Comparison of ENCODE assay signal across 10 cellular contexts in genomic region chr13:52127378-52127777, GRCh38. TPM values are rescaled to one million over a fixed set of nuclear protein-coding genes. Genes with fewer than 3 reads are reported as not detected.
DNase-seq lines count a peak whose midpoint lies in the region; ATAC-seq and TF ChIP-seq lines count a peak whose summit lies in the region.
"Had no signal": no experiment of that assay in that cellular context is flagged by ENCODE, and none has a peak within 500 bp of the region (broad histone marks: within the 10 kb centered on the region; RNA-seq: fewer than 3 reads in every experiment).

No MANE protein-coding gene starts in this region.

- TF ChIP-seq CTCF in chondrocyte (IDR thresholded peaks at IDR 0.05) = no peak

- H3K4me3 Mint-ChIP-seq in activated T-cell treated with anti-CD3 and anti-CD28 coated beads, Interleukin-2, amount 50 U/mL, for 4 hours = no peak overlapping the region
- H3K4me3 Mint-ChIP-seq in activated T-cell treated with anti-CD3 and anti-CD28 coated beads, Interleukin-2, amount 50 U/mL, for 24 hours = no peak overlapping the region
- H3K4me3 Mint-ChIP-seq in chondrocyte (ENCODE audit: unreplicated experiment) = no peak overlapping the region
- no peak overlapping the region for H3K4me3 Mint-ChIP-seq in stimulated activated naive B cell treated with anti-CD40 and anti-IgM and Interleukin-4, amounts not matched to agents 10 μg/mL and 1 μg/mL and 100 μg/mL, for 72 hours

- H3K27ac Mint-ChIP-seq in activated T-cell treated with anti-CD3 and anti-CD28 coated beads, Interleukin-2, amount 50 U/mL, for 24 hours = no peak overlapping the region
- H3K27ac Mint-ChIP-seq in chondrocyte (ENCODE audit: unreplicated experiment) = peak overlapping the region; percentile 28
- no peak overlapping the region for H3K27ac Mint-ChIP-seq in stimulated activated naive B cell treated with anti-CD40 and anti-IgM and Interleukin-4, amounts not matched to agents 10 μg/mL and 1 μg/mL and 100 μg/mL, for 72 hours
- H3K27ac Mint-ChIP-seq: activated naive CD4-positive, alpha-beta T cell treated with anti-CD3 and anti-CD28 coated beads, Interleukin-2, amount 50 U/mL, for 24 hours had no signal

- H3K36me3 Mint-ChIP-seq in activated T-cell treated with anti-CD3 and anti-CD28 coated beads, Interleukin-2, amount 50 U/mL, for 4 hours (ENCODE audit: insufficient read depth) = peaks cover 7% of the 10 kb centered on the region
- peaks cover 10% of the 10 kb centered on the region for H3K36me3 Mint-ChIP-seq in activated T-cell treated with anti-CD3 and anti-CD28 coated beads, Interleukin-2, amount 50 U/mL, for 24 hours (ENCODE audit: low read depth)
- H3K36me3 Mint-ChIP-seq in chondrocyte (ENCODE audit: low read depth) = peaks cover 14% of the 10 kb centered on the region
- H3K36me3 Mint-ChIP-seq in stimulated activated naive B cell treated with anti-CD40 and anti-IgM and Interleukin-4, amounts not matched to agents 10 μg/mL and 1 μg/mL and 100 μg/mL, for 72 hours = peaks cover 15 to 16% of the 10 kb centered on the region in 2 donors

- peaks cover 14% of the 10 kb centered on the region for H3K4me1 Mint-ChIP-seq in activated T-cell treated with anti-CD3 and anti-CD28 coated beads, Interleukin-2, amount 50 U/mL, for 4 hours (ENCODE audit: low read depth)
- H3K4me1 Mint-ChIP-seq in activated T-cell treated with anti-CD3 and anti-CD28 coated beads, Interleukin-2, amount 50 U/mL, for 24 hours (ENCODE audit: low read depth) = peaks cover 14% of the 10 kb centered on the region
- H3K4me1 Mint-ChIP-seq in chondrocyte (ENCODE audit: low read depth) = peaks cover 16% of the 10 kb centered on the region
- peaks cover 11 to 25% of the 10 kb centered on the region in 2 donors for H3K4me1 Mint-ChIP-seq in stimulated activated naive B cell treated with anti-CD40 and anti-IgM and Interleukin-4, amounts not matched to agents 10 μg/mL and 1 μg/mL and 100 μg/mL, for 72 hours

- peaks cover 7% of the 10 kb centered on the region for H3K27me3 Mint-ChIP-seq in activated T-cell treated with anti-CD3 and anti-CD28 coated beads, Interleukin-2, amount 50 U/mL, for 4 hours (ENCODE audit: low read depth)
- H3K27me3 Mint-ChIP-seq in activated T-cell treated with anti-CD3 and anti-CD28 coated beads, Interleukin-2, amount 50 U/mL, for 24 hours = peaks cover 9% of the 10 kb centered on the region
- H3K27me3 Mint-ChIP-seq in chondrocyte (ENCODE audit: low read depth) = peaks cover 3% of the 10 kb centered on the region
- H3K27me3 Mint-ChIP-seq in stimulated activated naive B cell treated with anti-CD40 and anti-IgM and Interleukin-4, amounts not matched to agents 10 μg/mL and 1 μg/mL and 100 μg/mL, for 72 hours = peaks cover 7 to 17% of the 10 kb centered on the region in 2 donors

- peak; percentile 23 to 25 for ATAC-seq in activated T-cell treated with anti-CD3 and anti-CD28 coated beads, Interleukin-2, amount 50 U/mL, for 4 hours
- peak; percentile 19 for ATAC-seq in HG03439 (IDR thresholded peaks at IDR 0.05; ENCODE audit: unreplicated experiment)
- ATAC-seq in stimulated activated naive B cell treated with anti-CD40 and anti-IgM and Interleukin-4, amounts not matched to agents 10 μg/mL and 1 μg/mL and 100 μg/mL, for 72 hours (replicated peaks) = peak; percentile 24 to 52
- no peak for ATAC-seq in HG02870 (IDR thresholded peaks at IDR 0.05; ENCODE audit: unreplicated experiment)

- no peak for DNase-seq in activated T-cell treated with anti-CD3 and anti-CD28 coated beads, Interleukin-2, amount 50 U/mL, for 4 hours
- no peak for DNase-seq in activated T-cell treated with anti-CD3 and anti-CD28 coated beads, Interleukin-2, amount 50 U/mL, for 24 hours
- DNase-seq in chondrocyte (ENCODE audit: low spot score) = no peak
- DNase-seq in stimulated activated naive B cell treated with anti-CD40 and anti-IgM and Interleukin-4, amounts not matched to agents 10 μg/mL and 1 μg/mL and 100 μg/mL, for 72 hours = no peak
- no peak for DNase-seq in activated gamma-delta T cell treated with Interleukin-2 at 50 U/mL for 16 hours
- DNase-seq in 8988T = no peak

- no peaks in the 10 kb centered on the region for H3K9me3 Mint-ChIP-seq in activated T-cell treated with anti-CD3 and anti-CD28 coated beads, Interleukin-2, amount 50 U/mL, for 4 hours
- no peaks in the 10 kb centered on the region for H3K9me3 Mint-ChIP-seq in activated T-cell treated with anti-CD3 and anti-CD28 coated beads, Interleukin-2, amount 50 U/mL, for 24 hours
- H3K9me3 Mint-ChIP-seq in chondrocyte (ENCODE audit: low read depth) = peaks cover 6% of the 10 kb centered on the region
- no peaks in the 10 kb centered on the region for H3K9me3 Mint-ChIP-seq in stimulated activated naive B cell treated with anti-CD40 and anti-IgM and Interleukin-4, amounts not matched to agents 10 μg/mL and 1 μg/mL and 100 μg/mL, for 72 hours
- H3K9me3 Mint-ChIP-seq: activated naive CD4-positive, alpha-beta T cell treated with anti-CD3 and anti-CD28 coated beads, Interleukin-2, amount 50 U/mL, for 24 hours had no signal

RNA-seq across cellular contexts. Expression of gene NEK5, which starts 1.5 kb away (rescaled TPM):
- under 1 TPM in 1 of 3 donors, not detected in 2; 0.08 TPM for total RNA-seq in activated T-cell treated with anti-CD3 and anti-CD28 coated beads, Interleukin-2, amount 50 U/mL, for 4 hours
- 0.15 to 0.68 TPM (median 0.40 TPM) in 3 replicates for total RNA-seq in chondrocyte
- total RNA-seq: myocyte had no signal

RNA-seq across cellular contexts. Expression of gene NEK3, which starts 32.0 kb away (rescaled TPM):
- 1 to 10 TPM; 3.8 to 7.5 (median 5.4) TPM for total RNA-seq in activated T-cell treated with anti-CD3 and anti-CD28 coated beads, Interleukin-2, amount 50 U/mL, for 4 hours
- total RNA-seq in chondrocyte = 14.6 to 14.8 TPM (median 14.8 TPM) in 3 replicates
